ENCODE assay signal across 1 cellular context in the genomic region with DNA sequence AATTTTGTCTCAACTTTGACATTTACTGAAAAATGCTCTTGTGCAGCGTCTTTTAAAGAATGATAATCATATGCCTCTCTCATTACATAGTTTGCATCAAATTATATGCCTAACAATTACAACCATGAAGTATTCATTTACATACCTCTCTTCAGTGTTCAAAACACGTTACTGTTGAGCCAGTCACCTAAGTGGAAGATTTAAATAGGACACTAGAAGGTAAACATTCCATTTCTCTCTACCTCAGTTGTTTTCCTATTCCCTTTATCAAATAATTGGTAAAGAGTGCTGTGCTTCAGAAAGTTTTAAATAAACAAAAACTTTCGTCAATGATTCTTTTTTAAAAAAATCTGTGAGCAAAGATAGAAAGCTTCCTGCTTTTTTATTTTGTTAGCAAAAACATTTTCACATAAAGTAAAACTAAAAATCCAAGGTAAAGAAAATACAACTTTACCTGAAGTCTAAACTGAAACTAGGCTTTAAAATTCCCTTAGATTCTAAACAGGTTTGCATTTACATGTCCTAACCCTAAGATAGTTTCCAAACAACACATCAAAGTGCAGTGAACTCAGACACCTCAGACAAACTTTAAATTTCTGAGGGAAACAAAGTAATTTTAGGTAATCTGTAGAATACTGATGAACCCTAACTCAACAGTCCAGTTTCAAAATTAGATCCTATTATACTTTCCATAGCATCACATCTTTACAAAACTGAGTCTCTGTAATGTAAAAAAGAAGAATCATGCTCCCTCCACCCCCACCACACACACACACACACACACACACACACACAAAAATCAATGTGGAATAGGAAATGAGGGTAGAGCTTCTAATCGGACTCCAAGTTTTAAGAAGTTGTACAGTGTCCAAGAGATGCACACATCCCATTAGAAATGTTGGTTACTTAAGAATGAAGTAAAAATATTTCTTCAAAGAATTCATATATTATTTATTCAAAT.
TF ChIP-seq lines count a peak whose summit lies in the region.

No MANE protein-coding gene starts in this region.

TF ChIP-seq in GM12878, 131 proteins besides CTCF, POLR2A, EP300 and RAD21 (continued from another document):
- TF ChIP-seq, protein P1, sequence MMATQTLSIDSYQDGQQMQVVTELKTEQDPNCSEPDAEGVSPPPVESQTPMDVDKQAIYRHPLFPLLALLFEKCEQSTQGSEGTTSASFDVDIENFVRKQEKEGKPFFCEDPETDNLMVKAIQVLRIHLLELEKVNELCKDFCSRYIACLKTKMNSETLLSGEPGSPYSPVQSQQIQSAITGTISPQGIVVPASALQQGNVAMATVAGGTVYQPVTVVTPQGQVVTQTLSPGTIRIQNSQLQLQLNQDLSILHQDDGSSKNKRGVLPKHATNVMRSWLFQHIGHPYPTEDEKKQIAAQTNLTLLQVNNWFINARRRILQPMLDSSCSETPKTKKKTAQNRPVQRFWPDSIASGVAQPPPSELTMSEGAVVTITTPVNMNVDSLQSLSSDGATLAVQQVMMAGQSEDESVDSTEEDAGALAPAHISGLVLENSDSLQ (IDR thresholded peaks at IDR 0.05), result no peak
- TF ChIP-seq CBX5 (IDR thresholded peaks at IDR 0.05; ENCODE audit: low read depth) (no peak), JUND (IDR thresholded peaks at IDR 0.05; ENCODE audit: low read depth, low read length) (no peak), TCF12 (IDR thresholded peaks at IDR 0.05; ENCODE audit: low read depth, low read length) (no peak), BHLHE40 (IDR thresholded peaks at IDR 0.05; ENCODE audit: borderline replicate concordance in 1 of 2, low read depth in 2 of 2, low read length in 1 of 2) (no peak)
